In genomic region chr4:94207469-94208224, GRCh38 we compare ENCODE assay signal across 1 cellular context.
TF ChIP-seq lines count a peak whose summit lies in the region.

TSS of gene SMARCAD1 (plus strand) at chr4:94207865. CDS start at chr4:94208395, 530 bp downstream.

TF ChIP-seq in K562, 482 proteins besides CTCF, POLR2A, EP300 and RAD21 (continued from another document and continues in another):
- TF ChIP-seq STAT6 (CRISPR knock-in tag; IDR thresholded peaks at IDR 0.05) (no peak), POLR2AphosphoS5 (IDR thresholded peaks at IDR 0.05; ENCODE audit: control insufficient read depth, insufficient read depth, low read depth, low read length) (peak; percentile 71), THRB (CRISPR knock-in tag; conservative IDR thresholded peaks at IDR 0.05) (no peak), RFX1 (IDR thresholded peaks at IDR 0.05) (peak; percentile 97), LARP7 (IDR thresholded peaks at IDR 0.05) (no peak), GABPA (tag; conservative IDR thresholded peaks at IDR 0.05; ENCODE audit: low read depth) (peak; percentile 94), PRPF4 (IDR thresholded peaks at IDR 0.05; ENCODE audit: insufficient read depth, low read depth, low read length, poor library complexity, severe bottlenecking) (no peak), ZNF282 (CRISPR knock-in tag; IDR thresholded peaks at IDR 0.05) (no peak), ATF4 (CRISPR knock-in tag; IDR thresholded peaks at IDR 0.05) (peak; percentile 87), RBM22 (IDR thresholded peaks at IDR 0.05; ENCODE audit: low read depth, low read length, poor library complexity, severe bottlenecking) (peak; percentile 79), GTF2A2 (tag; IDR thresholded peaks at IDR 0.05) (no peak), ZNF77 (CRISPR knock-in tag; IDR thresholded peaks at IDR 0.05) (no peak), POLR3A (IDR thresholded peaks at IDR 0.05; ENCODE audit: borderline replicate concordance, extremely low read depth, insufficient read depth, insufficient read length) (no peak), HDAC6 (IDR thresholded peaks at IDR 0.05; ENCODE audit: low read depth, low read length) (no peak), GATAD2B (IDR thresholded peaks at IDR 0.05; ENCODE audit: borderline replicate concordance) (no peak), CSDE1 (IDR thresholded peaks at IDR 0.05) (peak in 1 of 2 experiments; percentile 85; a peak in 2 of 4 replicates), TFAM (CRISPR knock-in tag; conservative IDR thresholded peaks at IDR 0.05) (no peak), BRD9 (IDR thresholded peaks at IDR 0.05; ENCODE audit: low read depth, partially characterized antibody) (peak; percentile 20), YBX1 (IDR thresholded peaks at IDR 0.05) (no peak), EZH2 (IDR thresholded peaks at IDR 0.05; ENCODE audit: borderline replicate concordance, low read depth, low read length) (no peak), SRSF7 (optimal IDR thresholded peaks at IDR 0.05; ENCODE audit: low read depth, low read length) (no peak), CUX1 (CRISPR knock-in tag; IDR thresholded peaks at IDR 0.05) (no peak), DEAF1 (CRISPR knock-in tag; IDR thresholded peaks at IDR 0.05) (no peak), SMARCA4 (IDR thresholded peaks at IDR 0.05) (no peak), XRCC4 (IDR thresholded peaks at IDR 0.05; ENCODE audit: extremely low read depth, insufficient read depth, insufficient read length) (no peak), NONO (IDR thresholded peaks at IDR 0.05; ENCODE audit: low read depth in 2 of 2, low read length in 1 of 2) (no peak), CREBBP (IDR thresholded peaks at IDR 0.05; ENCODE audit: low read depth, low read length) (no peak), NFE2 (IDR thresholded peaks at IDR 0.05; ENCODE audit: low read depth) (no peak), SIRT6 (IDR thresholded peaks at IDR 0.05; ENCODE audit: low read depth, low read length) (no peak), CEBPG (CRISPR knock-in tag; IDR thresholded peaks at IDR 0.05) (peak; percentile 93), CEBPG (tag; conservative IDR thresholded peaks at IDR 0.05 in 1 of 2, IDR thresholded peaks at IDR 0.05 in 1 of 2) (peak; percentile 98 to 99), DLX4 (CRISPR knock-in tag; IDR thresholded peaks at IDR 0.05) (no peak), E2F6 (IDR thresholded peaks at IDR 0.05; ENCODE audit: borderline replicate concordance in 1 of 2, extremely low read depth in 1 of 2, insufficient read depth in 1 of 2, insufficient read length in 1 of 2, low read depth in 1 of 2, low read length in 1 of 2, poor library complexity in 1 of 2, severe bottlenecking in 1 of 2) (peak; percentile 61 to 73), SUPT5H (IDR thresholded peaks at IDR 0.05) (peak; percentile 87), ZKSCAN8 (CRISPR knock-in tag; IDR thresholded peaks at IDR 0.05) (no peak), ZNF655 (CRISPR knock-in tag; IDR thresholded peaks at IDR 0.05) (no peak), ZNF778 (CRISPR knock-in tag; IDR thresholded peaks at IDR 0.05) (no peak), HDAC2 (IDR thresholded peaks at IDR 0.05) (peak; percentile 91), BHLHE40 (IDR thresholded peaks at IDR 0.05; ENCODE audit: low read length) (peak; percentile 82), NFIC (IDR thresholded peaks at IDR 0.05) (peak; percentile 58), ZNF134 (CRISPR knock-in tag; conservative IDR thresholded peaks at IDR 0.05) (no peak), ZBTB17 (CRISPR knock-in tag; IDR thresholded peaks at IDR 0.05) (no peak), CBX3 (IDR thresholded peaks at IDR 0.05; ENCODE audit: borderline replicate concordance in 1 of 2, low read length in 2 of 2) (no peak), ZNF449 (CRISPR knock-in tag; IDR thresholded peaks at IDR 0.05) (no peak), POLR2G (IDR thresholded peaks at IDR 0.05; ENCODE audit: low read depth, low read length) (peak; percentile 95), EHMT2 (IDR thresholded peaks at IDR 0.05) (no peak), E2F1 (CRISPR knock-in tag; IDR thresholded peaks at IDR 0.05) (0 out of 2 replicates have a peak, but pooled peaks have one; percentile 37)
